In the genomic region with DNA sequence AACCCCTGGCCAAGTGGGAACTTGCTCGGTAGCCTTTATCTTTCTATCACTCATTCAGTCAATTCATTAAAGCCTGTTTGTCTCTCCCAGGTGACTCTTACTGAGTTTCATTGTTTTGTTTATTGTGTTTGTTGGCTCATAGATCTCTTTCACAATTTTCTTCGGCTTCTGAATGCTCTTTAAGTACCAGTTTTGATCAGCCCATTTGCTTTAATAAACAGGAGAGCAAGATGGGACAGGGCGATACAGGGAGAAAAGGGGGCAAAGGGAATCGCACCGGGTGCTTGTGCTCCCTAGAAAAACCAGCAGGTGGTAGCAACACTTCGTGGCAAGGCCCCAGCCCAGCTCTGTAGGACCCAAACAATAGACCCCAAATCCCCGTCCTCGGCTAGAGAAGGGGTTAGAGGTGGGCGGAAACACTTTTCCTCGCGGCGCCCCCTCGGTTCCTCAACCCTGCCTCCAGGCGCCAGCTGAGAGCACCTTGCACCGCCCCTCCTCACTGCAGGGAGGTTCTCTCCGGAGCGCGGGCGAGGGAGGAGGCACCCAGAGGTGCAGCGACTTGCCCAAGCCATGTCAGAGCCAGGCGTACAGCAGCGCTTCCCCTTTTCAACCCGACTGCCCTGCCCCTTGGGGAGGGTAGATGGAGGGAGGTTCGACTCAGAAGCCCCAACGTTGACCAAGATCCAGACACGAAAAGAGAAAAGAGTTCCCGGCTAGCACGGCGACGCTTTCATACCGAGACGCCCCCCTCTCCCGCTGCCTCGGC, we compare ENCODE assay signal across 8 cellular contexts.
A peak's percentile ranks its signal among the peaks of the same experiment; 100 is the strongest.
DNase-seq lines count a peak whose midpoint lies in the region; ATAC-seq and TF ChIP-seq lines count a peak whose summit lies in the region.

No MANE protein-coding gene starts in this region.

- peak; percentile 81 for TF ChIP-seq CTCF in choroid plexus epithelial cell (conservative IDR thresholded peaks at IDR 0.05; ENCODE audit: low read depth, low read length)

- ATAC-seq in HG02840 (IDR thresholded peaks at IDR 0.05; ENCODE audit: low FRiP score, unreplicated experiment): peak; percentile 81
- ATAC-seq in activated CD4-positive, CD25-positive, alpha-beta regulatory T cell treated with anti-CD3 and anti-CD28 coated beads, Interleukin-2, amount 50 U/mL, for 24 hours: peak; percentile 82 to 84

- H3K27ac ChIP-seq in layer of hippocampus (ENCODE audit: low read depth, low read length): peak overlapping the region; percentile 57

- no peaks in the 10 kb centered on the region for H3K27me3 ChIP-seq in layer of hippocampus (ENCODE audit: control insufficient read depth, insufficient read depth, low read length)

- peak; percentile 58 to 71 for DNase-seq in NCI-H2081 (lab: John Stamatoyannopoulos, UW)
- DNase-seq in NCI-H2081 treated with DMSO at 0.1 percent for 48 hours (lab: John Stamatoyannopoulos, UW): no peak
- DNase-seq in NCI-H1930 (lab: John Stamatoyannopoulos, UW): peak; percentile 63 to 70
- DNase-seq in choroid plexus epithelial cell (ENCODE audit: low read depth): peak; percentile 66
- DNase-seq in stimulated activated CD4-positive, alpha-beta T cell treated with anti-CD3 and anti-CD28 coated beads, Interleukin-2, amount 100 ng/mL, for 24 hours: peak; percentile 70 to 71

- H3K4me3 ChIP-seq in choroid plexus epithelial cell (ENCODE audit: low read depth, low read length): peak overlapping the region; percentile 72
